In genomic region chr16:89971495-89972243, GRCh38 we compare ENCODE assay signal across 8 cellular contexts. TPM values are rescaled to one million over a fixed set of nuclear protein-coding genes. Genes with fewer than 3 reads are reported as not detected.
A peak's percentile ranks its signal among the peaks of the same experiment; 100 is the strongest.
DNase-seq lines count a peak whose midpoint lies in the region; ATAC-seq and TF ChIP-seq lines count a peak whose summit lies in the region.

No MANE protein-coding gene starts in this region.

- H3K36me3 ChIP-seq in cardiac muscle cell: no peaks in the 10 kb centered on the region

- no peaks in the 10 kb centered on the region for H3K27me3 ChIP-seq in cardiac muscle cell

- H3K4me1 ChIP-seq in cardiac muscle cell (ENCODE audit: low read depth): peaks cover 16% of the 10 kb centered on the region

- H3K4me3 ChIP-seq in WI38 (ENCODE audit: low read depth, low read length): peak overlapping the region; percentile 95
- H3K4me3 ChIP-seq in cardiac muscle cell: peak overlapping the region; percentile 79
- H3K4me3 ChIP-seq in skeletal muscle cell (ENCODE audit: low read depth, low read length): peak overlapping the region; percentile 92

- H3K9me3 ChIP-seq in cardiac muscle cell (ENCODE audit: low read depth): no peaks in the 10 kb centered on the region

- ATAC-seq in GM21737 (IDR thresholded peaks at IDR 0.05; ENCODE audit: unreplicated experiment) (peak; percentile 18), HG02973 (IDR thresholded peaks at IDR 0.05; ENCODE audit: unreplicated experiment) (no peak)

- peak overlapping the region; percentile 88 for H3K27ac ChIP-seq in 22Rv1
- peak overlapping the region; percentile 94 for H3K27ac ChIP-seq in cardiac muscle cell

- TF ChIP-seq CTCF in 22Rv1 (IDR thresholded peaks at IDR 0.05) (no peak), WI38 (IDR thresholded peaks at IDR 0.05; ENCODE audit: low read depth, low read length) (no peak), cardiac muscle cell (IDR thresholded peaks at IDR 0.05; ENCODE audit: low read depth, low read length) (no peak)

- DNase-seq in cardiac muscle cell (ENCODE audit: low read depth in 1 of 2, low spot score in 1 of 2) (no peak), skeletal muscle cell (ENCODE audit: low read depth) (no peak), SIG-M5 treated with dmso at 0.1 percent for 504 hours (lab: John Stamatoyannopoulos, UW; ENCODE audit: unreplicated experiment) (no peak), NCI-H510A treated with DMSO at 0.1 percent for 48 hours (lab: John Stamatoyannopoulos, UW) (no peak)

RNA-seq across cellular contexts. Expression of gene DEF8, which starts 23.1 kb away (rescaled TPM):
- total RNA-seq in cardiac muscle cell: 92.0 and 165 TPM in 2 replicates
- polyA plus RNA-seq in cardiac muscle cell: 56.3 and 67.8 TPM in 2 replicates

RNA-seq across cellular contexts. Expression of gene DBNDD1, which starts 47.6 kb away (rescaled TPM):
- total RNA-seq in cardiac muscle cell: 4.3 and 5.9 TPM in 2 replicates
- polyA plus RNA-seq in cardiac muscle cell: 5.1 and 7.0 TPM in 2 replicates

RNA-seq across cellular contexts. Expression of gene TUBB3, which starts 48.5 kb away (rescaled TPM):
- total RNA-seq in cardiac muscle cell: 4.6 and 16.1 TPM in 2 replicates
- 5.5 and 7.5 TPM in 2 replicates for polyA plus RNA-seq in cardiac muscle cell

RNA-seq across cellular contexts. Expression of gene MC1R, which starts 53.0 kb away (rescaled TPM):
- 7.2 and 7.7 TPM in 2 replicates for total RNA-seq in cardiac muscle cell
- polyA plus RNA-seq in cardiac muscle cell: 3.9 and 9.6 TPM in 2 replicates
